Comparison of ENCODE assay signal across 15 cellular contexts in genomic region chrX:115346738-115347137, GRCh38. TPM values are rescaled to one million over a fixed set of nuclear protein-coding genes. Genes with fewer than 3 reads are reported as not detected.
"Had no signal": no experiment of that assay in that cellular context is flagged by ENCODE, and none has a peak within 500 bp of the region (broad histone marks: within the 10 kb centered on the region; RNA-seq: fewer than 3 reads in every experiment).

No MANE protein-coding gene starts in this region.

RNA-seq across cellular contexts. Expression of gene LUZP4, which starts 57.2 kb away (rescaled TPM):
- total RNA-seq: stomach, subcutaneous adipose tissue, suprapubic skin, temporal lobe, thoracic aorta, thyroid gland, tibial nerve, transverse colon, upper lobe of left lung, upper lobe of right lung, ureter, urinary bladder, uterus, vagina had no signal
- polyA plus RNA-seq: stomach, thymus, urinary bladder had no signal
